ENCODE assay signal across 8 cellular contexts in the genomic region with DNA sequence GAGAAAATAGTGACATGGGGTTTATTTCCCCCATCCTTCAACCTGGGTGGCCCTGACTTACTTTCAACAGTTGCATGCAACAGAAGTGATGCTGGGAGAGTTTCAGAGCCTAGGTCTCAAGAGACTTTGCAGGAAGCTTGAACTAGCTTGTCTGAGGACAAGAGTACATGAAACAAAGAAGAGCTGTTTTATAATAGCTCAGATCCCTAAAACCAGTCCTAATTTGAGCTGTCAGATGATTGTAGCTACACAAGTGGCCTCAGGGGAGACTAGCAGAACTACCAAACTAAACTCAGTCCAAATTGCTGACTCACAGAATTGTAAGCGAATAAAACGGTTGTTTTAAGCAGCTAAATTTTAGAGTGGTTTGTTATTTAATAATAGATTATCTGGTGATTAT. TPM values are rescaled to one million over a fixed set of nuclear protein-coding genes. Genes with fewer than 3 reads are reported as not detected.
DNase-seq lines count a peak whose midpoint lies in the region; ATAC-seq and TF ChIP-seq lines count a peak whose summit lies in the region.

No MANE protein-coding gene starts in this region.

- peak; percentile 94 for ATAC-seq in GM19452 (IDR thresholded peaks at IDR 0.05; ENCODE audit: unreplicated experiment)
- ATAC-seq in HG03432 (IDR thresholded peaks at IDR 0.05; ENCODE audit: unreplicated experiment), result peak; percentile 94
- no peak for ATAC-seq in left lobe of liver

- H3K36me3 ChIP-seq in MG63, result no peaks in the 10 kb centered on the region

- no peaks in the 10 kb centered on the region for H3K27me3 ChIP-seq in MG63

- DNase-seq in COLO829 (ENCODE audit: low spot score), result peak; percentile 98
- DNase-seq in choroid plexus epithelial cell (ENCODE audit: low read depth), result peak; percentile 59
- DNase-seq in MG63, result no peak
- DNase-seq in UCSD-AML1 (lab: John Stamatoyannopoulos, UW; ENCODE audit: unreplicated experiment), result no peak
- DNase-seq in LoVo (ENCODE audit: low spot score), result no peak
- no peak for DNase-seq in left lobe of liver (ENCODE audit: low spot score)

- TF ChIP-seq CTCF in choroid plexus epithelial cell (conservative IDR thresholded peaks at IDR 0.05; ENCODE audit: low read depth, low read length), result no peak

- no peaks in the 10 kb centered on the region for H3K9me3 ChIP-seq in MG63

- H3K4me3 ChIP-seq in choroid plexus epithelial cell (ENCODE audit: low read depth, low read length), result no peak overlapping the region
- no peak overlapping the region for H3K4me3 ChIP-seq in MG63

RNA-seq across cellular contexts. Expression of gene RC3H1, which starts 17.1 kb away (rescaled TPM):
- total RNA-seq in MG63 (2014; rRNA removed; shearing (Covaris generic); ENCODE audit: low replicate concordance), result 6.6 and 13.1 TPM in 2 replicates
- 16.9 TPM for total RNA-seq in left lobe of liver

Comparison
In these comparisons a context has a peak if more than half of its experiments do, and no peak if none do; other contexts are left out.
1. DNase-seq: peak in COLO829 (single experiment) and choroid plexus epithelial cell (single experiment); none in MG63 (single experiment), UCSD-AML1 (single experiment), LoVo (single experiment) and left lobe of liver (single experiment).